ENCODE assay signal across 8 cellular contexts in the genomic region with DNA sequence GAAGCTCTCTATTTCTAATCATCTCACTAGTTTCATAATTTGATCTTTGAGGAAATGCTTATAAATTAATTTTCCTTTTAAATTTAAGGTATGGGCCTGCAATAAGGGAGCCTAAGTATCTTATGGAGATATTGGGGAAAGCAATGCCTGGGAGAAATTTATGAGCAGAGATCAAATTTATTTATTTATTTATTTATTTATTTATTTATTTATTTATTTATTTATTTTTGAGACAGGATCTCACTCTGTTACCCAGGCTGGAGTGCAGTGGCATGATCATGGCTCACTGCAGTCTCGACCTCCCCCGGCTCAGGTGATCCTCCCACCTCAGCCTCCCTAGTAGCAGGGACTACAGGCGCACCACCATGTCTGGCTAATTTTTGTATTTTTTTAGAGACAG.
A peak's percentile ranks its signal among the peaks of the same experiment; 100 is the strongest.
DNase-seq lines count a peak whose midpoint lies in the region; ATAC-seq and TF ChIP-seq lines count a peak whose summit lies in the region.
"Not testable (repeated sequence)": the region's sequence is repeated elsewhere in the genome, so short reads cannot be mapped to it uniquely, and the experiment has no call there.

No MANE protein-coding gene starts in this region.

- not testable (repeated sequence) for BruUV-seq in mammary epithelial cell (replicated peaks; lab: Mats Ljungman, UMichigan)

- intact Hi-C loops in mammary epithelial cell (cut with micrococcal nuclease) = not testable (repeated sequence)
- intact Hi-C loops in upper lobe of right lung (cut with DNase I) = loop anchor here (10.0 kb wide), 1 partner anchor 1041 kb away; no protein-coding TSS in a partner anchor

- peak overlapping the region; percentile 97 for H3K27ac ChIP-seq in CD4-positive, CD25-positive, alpha-beta regulatory T cell (ENCODE audit: insufficient read depth, low read length, poor library complexity, severe bottlenecking)
- H3K27ac ChIP-seq in SK-N-MC = peak overlapping the region; percentile 87; the same call in 1 of the 2 replicates
- H3K27ac ChIP-seq in mammary epithelial cell (ENCODE audit: insufficient read depth, low read depth, low read length); upper lobe of right lung: not testable (repeated sequence)
- H3K27ac ChIP-seq in foreskin keratinocyte = peak overlapping the region; percentile 84

- peaks cover 21 to 77% (median 54%) of the 10 kb centered on the region in 4 donors for H3K4me1 Mint-ChIP-seq in CD4-positive, CD25-positive, alpha-beta regulatory T cell
- peaks cover 47 to 54% (median 48%) of the 10 kb centered on the region in 3 donors for H3K4me1 Mint-ChIP-seq in IgD-negative memory B cell
- peaks cover 61% of the 10 kb centered on the region for H3K4me1 Mint-ChIP-seq in activated CD8-positive, alpha-beta memory T cell treated with anti-CD3 and anti-CD28 coated beads, Interleukin-2, amount 10 ng/mL, durations not matched to agents 7 days and 5 days
- H3K4me1 Mint-ChIP-seq in natural killer cell treated with Interleukin-12 subunit alpha and Interleukin-12 subunit beta and Interleukin-15 and Interleukin-18, amount 100 ng/mL, for 72 hours (ENCODE audit: low read depth in 2 of 2) = peaks cover 48 to 69% of the 10 kb centered on the region in 2 donors

- not testable (repeated sequence) for H3K9ac ChIP-seq in SK-N-MC (ENCODE audit: insufficient read length); mammary epithelial cell (ENCODE audit: insufficient read depth, low read length)

- peaks cover 86% of the 10 kb centered on the region for H3K4me1 ChIP-seq in CD4-positive, CD25-positive, alpha-beta regulatory T cell (ENCODE audit: control insufficient read depth, insufficient read depth, low read length, poor library complexity, severe bottlenecking)
- H3K4me1 ChIP-seq in mammary epithelial cell (ENCODE audit: insufficient read depth, low read length) (peaks cover 55% of the 10 kb centered on the region), foreskin keratinocyte (peaks cover 28% of the 10 kb centered on the region), upper lobe of right lung (peaks cover 26% of the 10 kb centered on the region)

- CTCF ChIA-PET in activated CD8-positive, alpha-beta memory T cell treated with anti-CD3 and anti-CD28 coated beads, Interleukin-2, amount 10 ng/mL, durations not matched to agents 7 days and 5 days (lab: Charles Lee) = interaction anchor here (1.1 kb wide), 1 partner anchor 51 kb away, joined by 3 read pairs; no protein-coding TSS in a partner anchor
- CTCF ChIA-PET in mammary epithelial cell (lab: Charles Lee; ENCODE audit: low non-redundant PET) = interaction anchor here (0.6 kb wide), 1 partner anchor 9 kb away, joined by 5 read pairs; no protein-coding TSS in a partner anchor

- in situ Hi-C loops in mammary epithelial cell (cut with MboI; ENCODE audit: low sequenced_read_pairs in 2 of 2) = not testable (repeated sequence)

- not testable (repeated sequence) for TF ChIP-seq CTCF in mammary epithelial cell (conservative IDR thresholded peaks at IDR 0.05 in 1 of 2, IDR thresholded peaks at IDR 0.05 in 1 of 2; ENCODE audit: extremely low read depth in 1 of 2, insufficient read depth in 1 of 2, low read depth in 1 of 2, low read length in 2 of 2); foreskin keratinocyte (conservative IDR thresholded peaks at IDR 0.05); upper lobe of right lung (IDR thresholded peaks at IDR 0.05)

- H3K4me3 Mint-ChIP-seq in CD4-positive, CD25-positive, alpha-beta regulatory T cell = peak overlapping the region; percentile 94 to 98 (median 96)
- peak overlapping the region in 3 of 4 donors; percentile 15 to 99 (median 43) for H3K4me3 Mint-ChIP-seq in IgD-negative memory B cell
- H3K4me3 Mint-ChIP-seq in activated CD8-positive, alpha-beta memory T cell treated with anti-CD3 and anti-CD28 coated beads, Interleukin-2, amount 10 ng/mL, durations not matched to agents 7 days and 5 days = peak overlapping the region; percentile 94
- H3K4me3 Mint-ChIP-seq in natural killer cell treated with Interleukin-12 subunit alpha and Interleukin-12 subunit beta and Interleukin-15 and Interleukin-18, amount 100 ng/mL, for 72 hours = peak overlapping the region; percentile 58

- not testable (repeated sequence) for H3K27me3 ChIP-seq in CD4-positive, CD25-positive, alpha-beta regulatory T cell (ENCODE audit: control insufficient read depth, insufficient read depth, low read length); mammary epithelial cell (ENCODE audit: insufficient read depth, low read length); foreskin keratinocyte; upper lobe of right lung

- dilution Hi-C loops in mammary epithelial cell (cut with HindIII; ENCODE audit: low sequenced_read_pairs) = not testable (repeated sequence)

- peak overlapping the region; percentile 96 for H3K4me2 ChIP-seq in mammary epithelial cell (ENCODE audit: insufficient read depth, low read depth, low read length)

- not testable (repeated sequence) for H3K27me3 Mint-ChIP-seq in CD4-positive, CD25-positive, alpha-beta regulatory T cell; IgD-negative memory B cell; activated CD8-positive, alpha-beta memory T cell treated with anti-CD3 and anti-CD28 coated beads, Interleukin-2, amount 10 ng/mL, durations not matched to agents 7 days and 5 days; natural killer cell treated with Interleukin-12 subunit alpha and Interleukin-12 subunit beta and Interleukin-15 and Interleukin-18, amount 100 ng/mL, for 72 hours

- peak overlapping the region; percentile 92 to 97 (median 95) for H3K27ac Mint-ChIP-seq in CD4-positive, CD25-positive, alpha-beta regulatory T cell
- peak overlapping the region in 1 of 3 donors; percentile 79 for H3K27ac Mint-ChIP-seq in IgD-negative memory B cell
- peak overlapping the region; percentile 96 for H3K27ac Mint-ChIP-seq in activated CD8-positive, alpha-beta memory T cell treated with anti-CD3 and anti-CD28 coated beads, Interleukin-2, amount 10 ng/mL, durations not matched to agents 7 days and 5 days
- H3K27ac Mint-ChIP-seq in natural killer cell treated with Interleukin-12 subunit alpha and Interleukin-12 subunit beta and Interleukin-15 and Interleukin-18, amount 100 ng/mL, for 72 hours = peak overlapping the region in 1 of 2 donors; percentile 23

- ATAC-seq in CD4-positive, CD25-positive, alpha-beta regulatory T cell (ENCODE audit: low read depth in 2 of 2); activated CD8-positive, alpha-beta memory T cell treated with anti-CD3 and anti-CD28 coated beads, Interleukin-2, amount 10 ng/mL, durations not matched to agents 7 days and 5 days; foreskin keratinocyte; natural killer cell treated with Interleukin-12 subunit alpha and Interleukin-12 subunit beta and Interleukin-15 and Interleukin-18, amount 100 ng/mL, for 72 hours; upper lobe of right lung: not testable (repeated sequence)

- not testable (repeated sequence) for H3K9me3 ChIP-seq in CD4-positive, CD25-positive, alpha-beta regulatory T cell (ENCODE audit: control insufficient read depth in 2 of 2, low read length in 2 of 2); SK-N-MC (ENCODE audit: low read depth, low read length); mammary epithelial cell (replicated peaks; ENCODE audit: insufficient read depth, low read length); upper lobe of right lung

- H3K36me3 ChIP-seq in CD4-positive, CD25-positive, alpha-beta regulatory T cell (ENCODE audit: control insufficient read depth, insufficient read depth, low read length); SK-N-MC (ENCODE audit: insufficient read depth, low read length); mammary epithelial cell (ENCODE audit: insufficient read depth, low read length); upper lobe of right lung: not testable (repeated sequence)

- WGBS in mammary epithelial cell (ENCODE audit: low coverage, missing lambda C conversion rate) = 100% methylated on average over 3 of the region's 3 CpGs

- not testable (repeated sequence) for H2AFZ ChIP-seq in mammary epithelial cell (ENCODE audit: low read depth, low read length)

- not testable (repeated sequence) for H3K9me3 Mint-ChIP-seq in CD4-positive, CD25-positive, alpha-beta regulatory T cell; IgD-negative memory B cell; activated CD8-positive, alpha-beta memory T cell treated with anti-CD3 and anti-CD28 coated beads, Interleukin-2, amount 10 ng/mL, durations not matched to agents 7 days and 5 days (ENCODE audit: low read depth); natural killer cell treated with Interleukin-12 subunit alpha and Interleukin-12 subunit beta and Interleukin-15 and Interleukin-18, amount 100 ng/mL, for 72 hours

- not testable (repeated sequence) for DNase-seq in CD4-positive, CD25-positive, alpha-beta regulatory T cell; SK-N-MC (ENCODE audit: low read depth, low spot score); activated CD8-positive, alpha-beta memory T cell treated with anti-CD3 and anti-CD28 coated beads, Interleukin-2, amount 10 ng/mL, durations not matched to agents 7 days and 5 days; mammary epithelial cell; foreskin keratinocyte; natural killer cell treated with Interleukin-12 subunit alpha and Interleukin-12 subunit beta and Interleukin-15 and Interleukin-18, amount 100 ng/mL, for 72 hours (ENCODE audit: low spot score); upper lobe of right lung

- peak overlapping the region; percentile 93 for H3K4me3 ChIP-seq in CD4-positive, CD25-positive, alpha-beta regulatory T cell (ENCODE audit: low read depth, low read length)
- H3K4me3 ChIP-seq in SK-N-MC (peak overlapping the region; percentile 74), upper lobe of right lung (peak overlapping the region; percentile 75)
- H3K4me3 ChIP-seq in mammary epithelial cell (replicated peaks in 1 of 3; ENCODE audit: insufficient read depth in 1 of 3, low read depth in 2 of 3, low read length in 3 of 3) = not testable (repeated sequence)

- not testable (repeated sequence) for H3K36me3 Mint-ChIP-seq in CD4-positive, CD25-positive, alpha-beta regulatory T cell; IgD-negative memory B cell; natural killer cell treated with Interleukin-12 subunit alpha and Interleukin-12 subunit beta and Interleukin-15 and Interleukin-18, amount 100 ng/mL, for 72 hours
- peaks cover 31% of the 10 kb centered on the region for H3K36me3 Mint-ChIP-seq in activated CD8-positive, alpha-beta memory T cell treated with anti-CD3 and anti-CD28 coated beads, Interleukin-2, amount 10 ng/mL, durations not matched to agents 7 days and 5 days

- not testable (repeated sequence) for H4K20me1 ChIP-seq in mammary epithelial cell (ENCODE audit: insufficient read depth, low read length)

- peaks cover 76% of the 10 kb centered on the region for H3K79me2 ChIP-seq in mammary epithelial cell (ENCODE audit: insufficient read depth, low read length)

Comparison
In these comparisons a context has a peak if more than half of its experiments do, and no peak if none do; other contexts are left out.
1. H3K4me3 Mint-ChIP-seq: peak in every context shown above with its lines; median percentile 96 in CD4-positive, CD25-positive, alpha-beta regulatory T cell; 94 in activated CD8-positive, alpha-beta memory T cell treated with anti-CD3 and anti-CD28 coated beads, Interleukin-2, amount 10 ng/mL, durations not matched to agents 7 days and 5 days; 58 in natural killer cell treated with Interleukin-12 subunit alpha and Interleukin-12 subunit beta and Interleukin-15 and Interleukin-18, amount 100 ng/mL, for 72 hours; 43 in IgD-negative memory B cell.